ENCODE assay signal across 24 cellular contexts in the genomic region with DNA sequence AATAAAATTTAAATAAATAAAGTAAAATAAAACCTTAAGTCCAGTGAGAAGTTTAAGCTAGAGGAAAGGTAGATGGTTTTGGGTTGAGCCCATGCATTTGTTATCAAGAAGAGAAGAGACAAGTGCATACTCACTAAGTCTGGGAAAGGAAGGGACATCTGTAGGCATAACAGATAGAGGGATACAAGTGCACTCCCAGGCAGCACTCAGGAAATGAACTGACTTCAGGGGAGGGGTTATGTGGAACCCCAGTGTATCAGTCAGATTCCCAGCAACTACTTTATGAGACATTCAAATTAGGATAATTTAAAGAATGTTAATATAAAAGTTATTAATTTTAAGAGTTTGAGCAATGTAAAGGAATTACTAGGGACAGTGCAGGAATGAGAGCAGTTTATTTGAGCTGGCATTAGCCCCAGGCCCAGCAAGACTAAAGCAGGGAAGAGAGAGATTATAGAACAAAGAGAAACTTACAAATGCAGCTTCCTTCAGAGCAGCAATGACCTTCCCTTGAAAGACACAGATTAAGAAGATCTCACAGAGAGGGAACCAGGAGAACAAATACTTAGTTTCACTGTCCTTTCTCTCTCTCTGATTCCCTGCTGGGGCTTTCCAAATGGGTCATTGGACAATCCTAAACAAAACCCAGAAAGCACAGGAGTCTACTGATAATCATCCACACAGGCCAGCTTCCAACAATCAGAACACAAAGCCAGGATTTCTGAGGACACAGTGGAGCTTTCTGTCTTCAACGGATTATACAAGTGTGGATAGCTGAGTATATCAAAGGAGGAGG.
DNase-seq lines count a peak whose midpoint lies in the region; TF ChIP-seq lines count a peak whose summit lies in the region.
"Had no signal": no experiment of that assay in that cellular context is flagged by ENCODE, and none has a peak within 500 bp of the region (broad histone marks: within the 10 kb centered on the region; RNA-seq: fewer than 3 reads in every experiment).

No MANE protein-coding gene starts in this region.

- BruUV-seq in mammary epithelial cell (replicated peaks; lab: Mats Ljungman, UMichigan) (no TSS peak), MCF 10A (replicated peaks; lab: Mats Ljungman, UMichigan) (no TSS peak)

- POLR2A ChIA-PET in MCF 10A (lab: Yijun Ruan, JAX): no interaction called here

- H3K27me3 Mint-ChIP-seq in MCF 10A (ENCODE audit: insufficient read depth, unreplicated experiment): peaks cover 14% of the 10 kb centered on the region
- H3K27me3 Mint-ChIP-seq: activated CD8-positive, alpha-beta T cell treated with anti-CD3 and anti-CD28 coated beads for 36 hours; activated naive CD8-positive, alpha-beta T cell; natural killer cell treated with Interleukin-12 subunit alpha and Interleukin-12 subunit beta and Interleukin-15 and Interleukin-18, amount 100 ng/mL, for 72 hours had no signal

- 0% methylated on average over 1 of the region's 1 CpG for WGBS in mammary epithelial cell (ENCODE audit: low coverage, missing lambda C conversion rate)

- no peaks in the 10 kb centered on the region for H4K20me1 ChIP-seq in mammary epithelial cell (ENCODE audit: insufficient read depth, low read length)

- H3K4me3 Mint-ChIP-seq in MCF 10A (ENCODE audit: unreplicated experiment): no peak overlapping the region
- H3K4me3 Mint-ChIP-seq: activated CD8-positive, alpha-beta T cell treated with anti-CD3 and anti-CD28 coated beads for 36 hours; activated naive CD8-positive, alpha-beta T cell; activated T-cell treated with anti-CD3 and anti-CD28 coated beads, Interleukin-2, amount 50 U/mL, for 72 hours; natural killer cell treated with Interleukin-12 subunit alpha and Interleukin-12 subunit beta and Interleukin-15 and Interleukin-18, amount 100 ng/mL, for 72 hours had no signal

- no peaks in the 10 kb centered on the region for H3K9me3 ChIP-seq in mammary epithelial cell (replicated peaks; ENCODE audit: insufficient read depth, low read length)
- H3K9me3 ChIP-seq: body of pancreas, prostate gland, tibial nerve had no signal

- no peak overlapping the region for H3K9ac ChIP-seq in mammary epithelial cell (ENCODE audit: insufficient read depth, low read length)

- H3K27ac ChIP-seq in mammary epithelial cell (ENCODE audit: insufficient read depth, low read depth, low read length): no peak overlapping the region
- peak overlapping the region; percentile 64 for H3K27ac ChIP-seq in temporal lobe (ENCODE audit: low read depth, low read length)
- no peak overlapping the region for H3K27ac ChIP-seq in brain microvascular endothelial cell
- H3K27ac ChIP-seq: body of pancreas, C4-2B, prostate gland, tibial nerve had no signal

- peak overlapping the region; percentile 59 for H2AFZ ChIP-seq in mammary epithelial cell (ENCODE audit: low read depth, low read length)

- in situ Hi-C loops in mammary epithelial cell (cut with MboI; ENCODE audit: low sequenced_read_pairs in 2 of 2): no loop called here
- in situ Hi-C loops in brain microvascular endothelial cell (cut with HindIII; ENCODE audit: low pct_ligation_motif_present, low sequenced_read_pairs): no loop called here

- dilution Hi-C loops in mammary epithelial cell (cut with HindIII; ENCODE audit: low sequenced_read_pairs): no loop called here

- DNase-seq in mammary epithelial cell (no peak), MCF 10A (ENCODE audit: unreplicated experiment) (no peak), cerebellar cortex (ENCODE audit: low spot score) (peak; percentile 56), inferior parietal cortex (ENCODE audit: extremely low spot score) (peak; percentile 62), amniotic stem cell (lab: John Stamatoyannopoulos, UW) (no peak), NCI-H82 treated with DMSO at 0.1 percent for 48 hours (lab: John Stamatoyannopoulos, UW; ENCODE audit: unreplicated experiment) (no peak), brain microvascular endothelial cell (no peak)
- DNase-seq: activated CD8-positive, alpha-beta T cell treated with anti-CD3 and anti-CD28 coated beads for 36 hours; activated T-cell treated with anti-CD3 and anti-CD28 coated beads, Interleukin-2, amount 50 U/mL, for 72 hours; body of pancreas; dermis blood vessel endothelial cell; DMS153; MM.1S; NCI-H2029; NCI-H446; SHP77; T-helper 2 cell had no signal

- H3K27me3 ChIP-seq in mammary epithelial cell (ENCODE audit: insufficient read depth, low read length) (no peaks in the 10 kb centered on the region), brain microvascular endothelial cell (replicated peaks) (no peaks in the 10 kb centered on the region)
- H3K27me3 ChIP-seq: body of pancreas, tibial nerve had no signal

- no peak overlapping the region for H3K4me2 ChIP-seq in mammary epithelial cell (ENCODE audit: insufficient read depth, low read depth, low read length)

- intact Hi-C loops in mammary epithelial cell (cut with micrococcal nuclease): no loop called here
- intact Hi-C loops in MCF 10A (cut with micrococcal nuclease): no loop called here

- H3K4me1 ChIP-seq in mammary epithelial cell (ENCODE audit: insufficient read depth, low read length): no peaks in the 10 kb centered on the region
- H3K4me1 ChIP-seq: body of pancreas, prostate gland, tibial nerve had no signal

- H3K36me3 Mint-ChIP-seq in MCF 10A (ENCODE audit: insufficient read depth, unreplicated experiment): no peaks in the 10 kb centered on the region
- H3K36me3 Mint-ChIP-seq: activated naive CD8-positive, alpha-beta T cell; natural killer cell treated with Interleukin-12 subunit alpha and Interleukin-12 subunit beta and Interleukin-15 and Interleukin-18, amount 100 ng/mL, for 72 hours had no signal

- H3K79me2 ChIP-seq in mammary epithelial cell (ENCODE audit: insufficient read depth, low read length): no peaks in the 10 kb centered on the region

- H3K4me1 Mint-ChIP-seq in MCF 10A (ENCODE audit: insufficient read depth, unreplicated experiment): no peaks in the 10 kb centered on the region

- CTCF ChIA-PET in mammary epithelial cell (lab: Charles Lee; ENCODE audit: low non-redundant PET): no interaction called here
- CTCF ChIA-PET in MCF 10A (lab: Yijun Ruan, JAX): no interaction called here

- TF ChIP-seq CTCF in mammary epithelial cell (conservative IDR thresholded peaks at IDR 0.05 in 1 of 2, IDR thresholded peaks at IDR 0.05 in 1 of 2; ENCODE audit: extremely low read depth in 1 of 2, insufficient read depth in 1 of 2, low read depth in 1 of 2, low read length in 2 of 2) (no peak), MCF 10A (IDR thresholded peaks at IDR 0.05; ENCODE audit: unreplicated experiment) (no peak), brain microvascular endothelial cell (IDR thresholded peaks at IDR 0.05; ENCODE audit: low read depth, low read length, missing control alignments) (no peak)

- no peak overlapping the region for H3K27ac Mint-ChIP-seq in MCF 10A (ENCODE audit: low read depth, unreplicated experiment)
- H3K27ac Mint-ChIP-seq: activated CD8-positive, alpha-beta T cell treated with anti-CD3 and anti-CD28 coated beads for 36 hours; activated naive CD8-positive, alpha-beta T cell; activated T-cell treated with anti-CD3 and anti-CD28 coated beads, Interleukin-2, amount 50 U/mL, for 72 hours; natural killer cell treated with Interleukin-12 subunit alpha and Interleukin-12 subunit beta and Interleukin-15 and Interleukin-18, amount 100 ng/mL, for 72 hours had no signal

- H3K4me3 ChIP-seq in mammary epithelial cell (replicated peaks in 1 of 3; ENCODE audit: insufficient read depth in 1 of 3, low read depth in 2 of 3, low read length in 3 of 3) (no peak overlapping the region), brain microvascular endothelial cell (ENCODE audit: low read depth, low read length) (no peak overlapping the region)
- H3K4me3 ChIP-seq: body of pancreas, lung, prostate gland, tibial nerve had no signal

- H3K36me3 ChIP-seq in mammary epithelial cell (ENCODE audit: insufficient read depth, low read length) (no peaks in the 10 kb centered on the region), brain microvascular endothelial cell (replicated peaks) (no peaks in the 10 kb centered on the region)
- H3K36me3 ChIP-seq: prostate gland, tibial nerve had no signal

- H3K9me3 Mint-ChIP-seq in MCF 10A (ENCODE audit: unreplicated experiment): no peaks in the 10 kb centered on the region

Comparison
In these comparisons a context has a peak if more than half of its experiments do, and no peak if none do; other contexts are left out.
1. DNase-seq: peak in cerebellar cortex (single experiment) and inferior parietal cortex (single experiment); none in mammary epithelial cell (single experiment), MCF 10A (single experiment), amniotic stem cell (single experiment), NCI-H82 treated with DMSO at 0.1 percent for 48 hours (single experiment) and brain microvascular endothelial cell (single experiment).